In genomic region chr3:65596511-65597224, GRCh38 we compare ENCODE assay signal across 12 cellular contexts.
DNase-seq lines count a peak whose midpoint lies in the region; ATAC-seq and TF ChIP-seq lines count a peak whose summit lies in the region.
"Had no signal": no experiment of that assay in that cellular context is flagged by ENCODE, and none has a peak within 500 bp of the region (broad histone marks: within the 10 kb centered on the region; RNA-seq: fewer than 3 reads in every experiment).

No MANE protein-coding gene starts in this region.

- peaks cover 51% of the 10 kb centered on the region for H3K4me1 ChIP-seq in neuron (ENCODE audit: insufficient read depth, low read length)
- H3K4me1 ChIP-seq: pancreas had no signal

- peak overlapping the region; percentile 47 for H3K27ac ChIP-seq in AG04450 (ENCODE audit: low read depth, low read length)

- no peak overlapping the region for H3K4me3 Mint-ChIP-seq in effector memory CD8-positive, alpha-beta T cell
- H3K4me3 Mint-ChIP-seq in natural killer cell treated with Interleukin-12 subunit alpha and Interleukin-12 subunit beta and Interleukin-15 and Interleukin-18, amount 100 ng/mL, for 72 hours = no peak overlapping the region
- H3K4me3 Mint-ChIP-seq: activated T-helper 1 cell treated with anti-CD3 and anti-CD28 coated beads, Interleukin-12 subunit alpha, Interleukin-12 subunit beta, Interleukin-2, Interleukin-4 antibody, amounts not matched to agents 30 ng/mL and 10 ng/mL and 1 ng/mL, durations not matched to agents 14 hours and 24 hours and 36 hours; stimulated activated naive B cell treated with anti-CD40 and anti-IgM and Interleukin-4, amounts not matched to agents 10 μg/mL and 1 μg/mL and 100 μg/mL, for 72 hours had no signal

- H3K9me3 ChIP-seq in AG04450 (ENCODE audit: control insufficient read depth, insufficient read depth, low read length) (no peaks in the 10 kb centered on the region), neuron (ENCODE audit: low read length) (no peaks in the 10 kb centered on the region)
- H3K9me3 ChIP-seq: pancreas had no signal

- TF ChIP-seq CTCF in AG04450 (IDR thresholded peaks at IDR 0.05; ENCODE audit: low read depth, low read length) (no peak), epithelial cell of proximal tubule (conservative IDR thresholded peaks at IDR 0.05; ENCODE audit: low read depth, low read length) (no peak)

- no peaks in the 10 kb centered on the region for H3K36me3 ChIP-seq in neuron (ENCODE audit: insufficient read depth, low read length)
- H3K36me3 ChIP-seq: pancreas had no signal

- POLR2A ChIA-PET in AG04450 (lab: Yijun Ruan, JAX) = no interaction called here

- DNase-seq in AG04450 (ENCODE audit: low read depth, low spot score) (no peak), NCI-H2171 treated with DMSO at 0.1 percent for 48 hours (lab: John Stamatoyannopoulos, UW) (peak; percentile 55), epithelial cell of proximal tubule (ENCODE audit: low read depth) (no peak), SHP77 treated with DMSO at 0.1 percent for 48 hours (lab: John Stamatoyannopoulos, UW) (no peak)
- DNase-seq in effector memory CD8-positive, alpha-beta T cell = no peak
- no peak for DNase-seq in natural killer cell treated with Interleukin-12 subunit alpha and Interleukin-12 subunit beta and Interleukin-15 and Interleukin-18, amount 100 ng/mL, for 72 hours (ENCODE audit: low spot score)
- DNase-seq: stimulated activated naive B cell treated with anti-CD40 and anti-IgM and Interleukin-4, amounts not matched to agents 10 μg/mL and 1 μg/mL and 100 μg/mL, for 72 hours; T-helper 1 cell had no signal

- CTCF ChIA-PET in AG04450 (lab: Charles Lee) = interaction anchor here (1.3 to 2.2 kb wide), 2 partner anchors 76 to 157 kb away, joined by 3 to 7 read pairs; no protein-coding TSS in a partner anchor

- peak overlapping the region; percentile 43 for H2AFZ ChIP-seq in neuron (ENCODE audit: low read depth, low read length)

- H3K36me3 Mint-ChIP-seq in effector memory CD8-positive, alpha-beta T cell (ENCODE audit: insufficient read depth) = no peaks in the 10 kb centered on the region
- no peaks in the 10 kb centered on the region for H3K36me3 Mint-ChIP-seq in natural killer cell treated with Interleukin-12 subunit alpha and Interleukin-12 subunit beta and Interleukin-15 and Interleukin-18, amount 100 ng/mL, for 72 hours

- no peaks in the 10 kb centered on the region for H3K27me3 ChIP-seq in AG04450 (ENCODE audit: control insufficient read depth, insufficient read depth, low read length)
- no peaks in the 10 kb centered on the region for H3K27me3 ChIP-seq in neuron (ENCODE audit: insufficient read depth, low read length)
- H3K27me3 ChIP-seq: pancreas had no signal

- no peaks in the 10 kb centered on the region for H3K4me1 Mint-ChIP-seq in effector memory CD8-positive, alpha-beta T cell (ENCODE audit: low read depth in 2 of 2)
- no peaks in the 10 kb centered on the region for H3K4me1 Mint-ChIP-seq in natural killer cell treated with Interleukin-12 subunit alpha and Interleukin-12 subunit beta and Interleukin-15 and Interleukin-18, amount 100 ng/mL, for 72 hours (ENCODE audit: low read depth in 2 of 2)
- H3K4me1 Mint-ChIP-seq: stimulated activated naive B cell treated with anti-CD40 and anti-IgM and Interleukin-4, amounts not matched to agents 10 μg/mL and 1 μg/mL and 100 μg/mL, for 72 hours had no signal

- ATAC-seq in effector memory CD8-positive, alpha-beta T cell (replicated peaks) = no peak
- no peak for ATAC-seq in HG02981 (IDR thresholded peaks at IDR 0.05; ENCODE audit: unreplicated experiment)
- no peak for ATAC-seq in natural killer cell treated with Interleukin-12 subunit alpha and Interleukin-12 subunit beta and Interleukin-15 and Interleukin-18, amount 100 ng/mL, for 72 hours
- ATAC-seq: stimulated activated naive B cell treated with anti-CD40 and anti-IgM and Interleukin-4, amounts not matched to agents 10 μg/mL and 1 μg/mL and 100 μg/mL, for 72 hours had no signal

- peaks cover 3 to 8% of the 10 kb centered on the region in 2 donors for H3K9me3 Mint-ChIP-seq in effector memory CD8-positive, alpha-beta T cell
- peaks cover 6% of the 10 kb centered on the region for H3K9me3 Mint-ChIP-seq in natural killer cell treated with Interleukin-12 subunit alpha and Interleukin-12 subunit beta and Interleukin-15 and Interleukin-18, amount 100 ng/mL, for 72 hours
- H3K9me3 Mint-ChIP-seq: activated T-helper 1 cell treated with anti-CD3 and anti-CD28 coated beads, Interleukin-12 subunit alpha, Interleukin-12 subunit beta, Interleukin-2, Interleukin-4 antibody, amounts not matched to agents 30 ng/mL and 10 ng/mL and 1 ng/mL, durations not matched to agents 14 hours and 24 hours and 36 hours; stimulated activated naive B cell treated with anti-CD40 and anti-IgM and Interleukin-4, amounts not matched to agents 10 μg/mL and 1 μg/mL and 100 μg/mL, for 72 hours had no signal

- H3K27me3 Mint-ChIP-seq in effector memory CD8-positive, alpha-beta T cell = peaks cover 0 to 10% of the 10 kb centered on the region in 2 donors
- H3K27me3 Mint-ChIP-seq in natural killer cell treated with Interleukin-12 subunit alpha and Interleukin-12 subunit beta and Interleukin-15 and Interleukin-18, amount 100 ng/mL, for 72 hours = peaks cover 0 to 11% of the 10 kb centered on the region in 2 donors

- H3K4me3 ChIP-seq in AG04450 (ENCODE audit: low read depth, low read length) = peak overlapping the region; percentile 60
- H3K4me3 ChIP-seq in epithelial cell of proximal tubule (ENCODE audit: low read depth, low read length) = peak overlapping the region; percentile 24
- H3K4me3 ChIP-seq in neuron (ENCODE audit: low read length) = peak overlapping the region; percentile 62
- H3K4me3 ChIP-seq: pancreas had no signal

- H3K27ac Mint-ChIP-seq in effector memory CD8-positive, alpha-beta T cell = no peak overlapping the region
- H3K27ac Mint-ChIP-seq in natural killer cell treated with Interleukin-12 subunit alpha and Interleukin-12 subunit beta and Interleukin-15 and Interleukin-18, amount 100 ng/mL, for 72 hours = no peak overlapping the region
- H3K27ac Mint-ChIP-seq: activated T-helper 1 cell treated with anti-CD3 and anti-CD28 coated beads, Interleukin-12 subunit alpha, Interleukin-12 subunit beta, Interleukin-2, Interleukin-4 antibody, amounts not matched to agents 30 ng/mL and 10 ng/mL and 1 ng/mL, durations not matched to agents 14 hours and 24 hours and 36 hours; stimulated activated naive B cell treated with anti-CD40 and anti-IgM and Interleukin-4, amounts not matched to agents 10 μg/mL and 1 μg/mL and 100 μg/mL, for 72 hours had no signal
